17 cellular contexts compared by ENCODE assay signal in genomic region chr9:101162231-101162630, GRCh38.
"Had no signal": no experiment of that assay in that cellular context is flagged by ENCODE, and none has a peak within 500 bp of the region (broad histone marks: within the 10 kb centered on the region; RNA-seq: fewer than 3 reads in every experiment).

No MANE protein-coding gene starts in this region.

- H3K9me3 ChIP-seq: esophagus squamous epithelium, heart left ventricle, left ventricle myocardium inferior, tibial nerve, vagina had no signal

- H3K9ac ChIP-seq: parathyroid adenoma had no signal

- DNase-seq: activated CD4-positive, alpha-beta T cell treated with anti-CD3 and anti-CD28 coated beads, Interleukin-2, amount 50 U/mL, for 48 hours; activated CD4-positive, CD25-positive, alpha-beta regulatory T cell treated with anti-CD3 and anti-CD28 coated beads, Interleukin-2, amount 50 U/mL, for 72 hours; activated CD8-positive, alpha-beta memory T cell treated with anti-CD3 and anti-CD28 coated beads, Interleukin-2, amount 10 ng/mL, durations not matched to agents 7 days and 5 days; activated effector memory CD4-positive, alpha-beta T cell treated with anti-CD3 and anti-CD28 coated beads, Interleukin-2, amount 50 U/mL, for 16 hours; activated T-cell treated with anti-CD3 and anti-CD28 coated beads, Interleukin-2, amount 50 U/mL, for 24 hours; esophagus squamous epithelium; foreskin fibroblast; heart left ventricle; islet precursor cell; left ventricle myocardium inferior; mesendoderm; stimulated activated CD4-positive, alpha-beta T cell treated with anti-CD3 and anti-CD28 coated beads, Interleukin-4, amount 100 ng/mL, for 4 hours had no signal

- H2AFZ ChIP-seq: parathyroid adenoma had no signal

- H3K4me1 ChIP-seq: esophagus squamous epithelium, heart left ventricle, left ventricle myocardium inferior, parathyroid adenoma, tibial nerve, vagina had no signal

- ATAC-seq: activated CD8-positive, alpha-beta memory T cell treated with anti-CD3 and anti-CD28 coated beads, Interleukin-2, amount 10 ng/mL, durations not matched to agents 7 days and 5 days; activated naive CD4-positive, alpha-beta T cell treated with anti-CD3 and anti-CD28 coated beads, Interleukin-2, amount 50 U/mL, for 72 hours; heart left ventricle had no signal

- H3K4me3 ChIP-seq: esophagus squamous epithelium, heart left ventricle, left ventricle myocardium inferior, skin epidermis, tibial nerve, vagina had no signal

- H3K79me2 ChIP-seq: parathyroid adenoma had no signal

- H3K27me3 ChIP-seq: esophagus squamous epithelium, heart left ventricle, tibial nerve, vagina had no signal

- H3K27ac ChIP-seq: esophagus squamous epithelium, heart left ventricle, left ventricle myocardium inferior, parathyroid adenoma, skin epidermis, tibial nerve, vagina had no signal

- H3K36me3 ChIP-seq: esophagus squamous epithelium, heart left ventricle, left ventricle myocardium inferior, tibial nerve, vagina had no signal
